ENCODE assay signal across 16 cellular contexts in the genomic region with DNA sequence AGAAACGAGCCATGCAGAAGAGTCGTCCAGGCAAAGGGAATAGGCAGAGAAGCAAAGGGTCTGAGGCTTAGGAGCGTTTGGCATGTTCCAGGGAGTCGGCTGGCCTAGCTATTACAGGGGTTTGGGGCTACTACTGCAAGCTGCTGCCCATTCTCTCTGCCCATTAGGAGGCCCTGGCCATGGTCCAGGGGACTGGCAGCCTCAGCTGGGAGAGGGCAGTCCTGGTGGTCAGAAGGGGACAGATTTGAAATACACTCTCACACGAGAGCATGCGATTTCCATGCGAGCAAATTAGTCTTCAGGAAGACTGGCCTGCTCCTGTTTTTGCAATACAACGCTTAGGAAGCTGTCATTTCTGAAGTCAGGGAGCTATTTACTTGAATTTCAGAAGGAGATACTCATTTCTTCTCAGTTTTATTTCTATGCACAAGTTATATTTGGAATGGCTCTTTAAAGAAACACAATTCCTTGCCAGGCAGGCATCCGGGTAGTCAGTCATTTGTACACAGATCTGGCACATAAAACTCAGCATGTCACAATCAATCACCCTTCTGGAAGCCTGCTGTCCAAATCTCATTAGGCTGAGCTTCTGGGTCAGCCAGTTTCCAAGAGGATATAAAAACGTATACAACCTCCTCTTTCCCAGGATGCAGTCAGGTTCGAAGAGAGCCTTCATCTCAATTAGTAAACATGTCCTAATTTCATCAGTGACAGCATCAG. TPM values are rescaled to one million over a fixed set of nuclear protein-coding genes. Genes with fewer than 3 reads are reported as not detected.
DNase-seq lines count a peak whose midpoint lies in the region; ATAC-seq and TF ChIP-seq lines count a peak whose summit lies in the region.
"Had no signal": no experiment of that assay in that cellular context is flagged by ENCODE, and none has a peak within 500 bp of the region (broad histone marks: within the 10 kb centered on the region; RNA-seq: fewer than 3 reads in every experiment).

No MANE protein-coding gene starts in this region.

- no peak overlapping the region for H4K91ac ChIP-seq in H9 (ENCODE audit: insufficient read length, low read depth, low read length)

- no peak overlapping the region for H2BK15ac ChIP-seq in H9 (ENCODE audit: low read depth, low read length)

- no peak overlapping the region for H2AK5ac ChIP-seq in H9 (ENCODE audit: insufficient read length, low read length)

- H3K36me3 Mint-ChIP-seq in H9 (ENCODE audit: insufficient read depth in 1 of 3, low read depth in 3 of 3), result peaks cover 6 to 39% (median 14%) of the 10 kb centered on the region in 3 experiments
- H3K36me3 Mint-ChIP-seq in progenitor cell of endocrine pancreas (ENCODE audit: insufficient read depth), result peaks cover 12% of the 10 kb centered on the region
- no peaks in the 10 kb centered on the region for H3K36me3 Mint-ChIP-seq in stimulated activated memory B cell treated with anti-CD40 and anti-IgM and Interleukin-4, amounts not matched to agents 10 μg/mL and 1 μg/mL and 100 μg/mL, for 72 hours
- H3K36me3 Mint-ChIP-seq: activated naive CD8-positive, alpha-beta T cell treated with anti-CD3 and anti-CD28 coated beads, Interleukin-2, amount 10 ng/mL, durations not matched to agents 7 days and 5 days; stimulated activated effector memory CD8-positive, alpha-beta T cell treated with anti-CD3 and anti-CD28 coated beads, Interleukin-12 subunit alpha, Interleukin-12 subunit beta, amount 100 ng/mL, for 72 hours had no signal

- H3K27me3 ChIP-seq in H9 (ENCODE audit: insufficient read depth, low read length), result no peaks in the 10 kb centered on the region
- H3K27me3 ChIP-seq: left lung, Peyer's patch had no signal

- H3K23me2 ChIP-seq in H9 (ENCODE audit: insufficient read length, low read depth, low read length, poor library complexity, severe bottlenecking), result no peaks in the 10 kb centered on the region

- H4K5ac ChIP-seq in H9 (ENCODE audit: insufficient read length, low read depth, low read length), result no peak overlapping the region

- H3K27ac Mint-ChIP-seq in H9 (peak overlapping the region in 2 of 3 experiments; percentile 18 to 71; a peak in 3 of 7 replicates), progenitor cell of endocrine pancreas (peak overlapping the region; percentile 76)
- H3K27ac Mint-ChIP-seq in stimulated activated memory B cell treated with anti-CD40 and anti-IgM and Interleukin-4, amounts not matched to agents 10 μg/mL and 1 μg/mL and 100 μg/mL, for 72 hours, result no peak overlapping the region
- H3K27ac Mint-ChIP-seq: activated naive CD8-positive, alpha-beta T cell treated with anti-CD3 and anti-CD28 coated beads, Interleukin-2, amount 10 ng/mL, durations not matched to agents 7 days and 5 days; stimulated activated effector memory CD8-positive, alpha-beta T cell treated with anti-CD3 and anti-CD28 coated beads, Interleukin-12 subunit alpha, Interleukin-12 subunit beta, amount 100 ng/mL, for 72 hours had no signal

- H3K18ac ChIP-seq in H9 (ENCODE audit: insufficient read length, low read depth, low read length), result no peak overlapping the region

- no peak overlapping the region for H2BK20ac ChIP-seq in H9 (ENCODE audit: low read depth, low read length, poor library complexity, severe bottlenecking)

- H3K27ac ChIP-seq in H9 (ENCODE audit: insufficient read length, low read depth, low read length), result no peak overlapping the region
- H3K27ac ChIP-seq: left lung had no signal

- peaks cover 3% of the 10 kb centered on the region for H3K79me1 ChIP-seq in H9 (ENCODE audit: insufficient read depth, low read depth, low read length, poor library complexity, severe bottlenecking)

- H3K4ac ChIP-seq in H9 (ENCODE audit: low read depth, low read length), result no peak overlapping the region

- no CpG with 5 or more reads among the region's 11 CpGs for WGBS in H9 (ENCODE audit: extremely low coverage, insufficient read length, low lambda C conversion rate)

- no peaks in the 10 kb centered on the region for H4K20me1 ChIP-seq in H9 (ENCODE audit: control insufficient read depth, insufficient read depth, insufficient read length)

- no peak overlapping the region for H4K8ac ChIP-seq in H9 (replicated peaks; ENCODE audit: insufficient read length, low read depth, low read length)

- H3K4me1 Mint-ChIP-seq in H9 (peaks cover 6 to 24% of the 10 kb centered on the region in 2 experiments; a peak in 3 of 4 replicates), progenitor cell of endocrine pancreas (ENCODE audit: low read depth) (peaks cover 15% of the 10 kb centered on the region)
- peaks cover 8% of the 10 kb centered on the region for H3K4me1 Mint-ChIP-seq in stimulated activated memory B cell treated with anti-CD40 and anti-IgM and Interleukin-4, amounts not matched to agents 10 μg/mL and 1 μg/mL and 100 μg/mL, for 72 hours
- H3K4me1 Mint-ChIP-seq: activated naive CD8-positive, alpha-beta T cell treated with anti-CD3 and anti-CD28 coated beads, Interleukin-2, amount 10 ng/mL, durations not matched to agents 7 days and 5 days; stimulated activated effector memory CD8-positive, alpha-beta T cell treated with anti-CD3 and anti-CD28 coated beads, Interleukin-12 subunit alpha, Interleukin-12 subunit beta, amount 100 ng/mL, for 72 hours had no signal

- H3K4me3 Mint-ChIP-seq in H9 (no peak overlapping the region), progenitor cell of endocrine pancreas (ENCODE audit: low read depth) (no peak overlapping the region)
- H3K4me3 Mint-ChIP-seq in stimulated activated memory B cell treated with anti-CD40 and anti-IgM and Interleukin-4, amounts not matched to agents 10 μg/mL and 1 μg/mL and 100 μg/mL, for 72 hours, result no peak overlapping the region
- H3K4me3 Mint-ChIP-seq: activated naive CD8-positive, alpha-beta T cell treated with anti-CD3 and anti-CD28 coated beads, Interleukin-2, amount 10 ng/mL, durations not matched to agents 7 days and 5 days; stimulated activated effector memory CD8-positive, alpha-beta T cell treated with anti-CD3 and anti-CD28 coated beads, Interleukin-12 subunit alpha, Interleukin-12 subunit beta, amount 100 ng/mL, for 72 hours had no signal

- ATAC-seq in HG02852 (IDR thresholded peaks at IDR 0.05; ENCODE audit: unreplicated experiment), result no peak
- ATAC-seq in stimulated activated memory B cell treated with anti-CD40 and anti-IgM and Interleukin-4, amounts not matched to agents 10 μg/mL and 1 μg/mL and 100 μg/mL, for 72 hours, result no peak
- ATAC-seq: left lung; stimulated activated effector memory CD8-positive, alpha-beta T cell treated with anti-CD3 and anti-CD28 coated beads, Interleukin-12 subunit alpha, Interleukin-12 subunit beta, amount 100 ng/mL, for 72 hours had no signal

- H3K14ac ChIP-seq in H9 (ENCODE audit: insufficient read depth, low read length), result no peak overlapping the region

- no peak for TF ChIP-seq CTCF in H9 (conservative IDR thresholded peaks at IDR 0.05)
- no peak for TF ChIP-seq CTCF in progenitor cell of endocrine pancreas (IDR thresholded peaks at IDR 0.05; ENCODE audit: unreplicated experiment)

- H3K56ac ChIP-seq in H9 (ENCODE audit: insufficient read length, low read depth, low read length), result no peak overlapping the region

- H3K9ac ChIP-seq in H9 (ENCODE audit: extremely low read depth, insufficient read length, low read length), result no peak overlapping the region

- no peak overlapping the region for H2AFZ ChIP-seq in H9 (ENCODE audit: low read length)

- H2BK12ac ChIP-seq in H9 (ENCODE audit: insufficient read length, low read depth, low read length), result no peak overlapping the region

- no peak for DNase-seq in H9
- peak; percentile 25 for DNase-seq in NCI-H345 treated with DMSO at 0.1 percent for 48 hours (lab: John Stamatoyannopoulos, UW; ENCODE audit: unreplicated experiment)
- DNase-seq in dermis blood vessel endothelial cell, result peak; percentile 7
- no peak for DNase-seq in progenitor cell of endocrine pancreas (ENCODE audit: low spot score, unreplicated experiment)
- no peak for DNase-seq in GM19238 (ENCODE audit: insufficient read length, low spot score)
- no peak for DNase-seq in activated CD8-positive, alpha-beta memory T cell treated with anti-CD3 and anti-CD28 coated beads, Interleukin-2, amount 50 U/mL, for 4 hours
- DNase-seq: activated naive CD8-positive, alpha-beta T cell treated with anti-CD3 and anti-CD28 coated beads, Interleukin-2, amount 10 ng/mL, durations not matched to agents 7 days and 5 days; left lung; NCI-H1105; occipital lobe; Peyer's patch; T1000 had no signal

- H3K9me3 Mint-ChIP-seq in H9 (no peaks in the 10 kb centered on the region), progenitor cell of endocrine pancreas (ENCODE audit: low read depth) (no peaks in the 10 kb centered on the region)
- H3K9me3 Mint-ChIP-seq in stimulated activated memory B cell treated with anti-CD40 and anti-IgM and Interleukin-4, amounts not matched to agents 10 μg/mL and 1 μg/mL and 100 μg/mL, for 72 hours, result no peaks in the 10 kb centered on the region
- H3K9me3 Mint-ChIP-seq: activated naive CD8-positive, alpha-beta T cell treated with anti-CD3 and anti-CD28 coated beads, Interleukin-2, amount 10 ng/mL, durations not matched to agents 7 days and 5 days; stimulated activated effector memory CD8-positive, alpha-beta T cell treated with anti-CD3 and anti-CD28 coated beads, Interleukin-12 subunit alpha, Interleukin-12 subunit beta, amount 100 ng/mL, for 72 hours had no signal

- H3K9me3 ChIP-seq in H9 (ENCODE audit: control insufficient read depth, low read depth, low read length), result no peaks in the 10 kb centered on the region
- H3K9me3 ChIP-seq: left lung, Peyer's patch had no signal

- H3K79me2 ChIP-seq in H9 (ENCODE audit: insufficient read depth, low read length), result no peaks in the 10 kb centered on the region; the same call in 1 of the 2 replicates

- no peak overlapping the region for H2BK120ac ChIP-seq in H9 (ENCODE audit: low read depth, low read length, poor library complexity, severe bottlenecking)

- no peaks in the 10 kb centered on the region for H3K27me3 Mint-ChIP-seq in H9 (ENCODE audit: low read depth)
- no peaks in the 10 kb centered on the region for H3K27me3 Mint-ChIP-seq in progenitor cell of endocrine pancreas
- H3K27me3 Mint-ChIP-seq in stimulated activated memory B cell treated with anti-CD40 and anti-IgM and Interleukin-4, amounts not matched to agents 10 μg/mL and 1 μg/mL and 100 μg/mL, for 72 hours, result peaks cover 56% of the 10 kb centered on the region

- no peaks in the 10 kb centered on the region for H3K4me1 ChIP-seq in H9 (ENCODE audit: insufficient read depth, low read length)
- H3K4me1 ChIP-seq: Peyer's patch had no signal

- H3T11ph ChIP-seq in H9 (ENCODE audit: low read length), result no peak overlapping the region

- no peak overlapping the region for H3K4me2 ChIP-seq in H9 (ENCODE audit: insufficient read depth, insufficient read length, low read length)

- no peak overlapping the region for H3K23ac ChIP-seq in H9 (ENCODE audit: insufficient read length, low read depth, low read length)

- no peak overlapping the region for H2BK5ac ChIP-seq in H9 (ENCODE audit: insufficient read length, low read length)

RNA-seq across cellular contexts. Expression of gene PROM1, which starts 27.0 kb away (rescaled TPM):
- total RNA-seq in H9 (2021) (95.0 and 98.3 TPM in 2 replicates), dermis blood vessel endothelial cell (0.14 and 1.0 TPM in 2 replicates), progenitor cell of endocrine pancreas (105 and 121 TPM in 2 replicates)
- total RNA-seq: activated naive CD8-positive, alpha-beta T cell treated with anti-CD3 and anti-CD28 coated beads, Interleukin-2, amount 10 ng/mL, durations not matched to agents 7 days and 5 days; HT1080 had no signal

Comparison
In these comparisons a context has a peak if more than half of its experiments do, and no peak if none do; other contexts are left out.
1. DNase-seq: peak in NCI-H345 treated with DMSO at 0.1 percent for 48 hours (single experiment) and dermis blood vessel endothelial cell (single experiment); none in H9 (single experiment), progenitor cell of endocrine pancreas (single experiment), GM19238 (single experiment) and activated CD8-positive, alpha-beta memory T cell treated with anti-CD3 and anti-CD28 coated beads, Interleukin-2, amount 50 U/mL, for 4 hours (single experiment).
2. RNA of gene PROM1, which starts 27.0 kb away (total RNA-seq): 105 to 121 TPM in progenitor cell of endocrine pancreas and 95.0 to 98.3 TPM in H9; 0.14 to 1.0 TPM in dermis blood vessel endothelial cell; every median in the first group is over 10 times any median in the second.